8 cellular contexts compared by ENCODE assay signal in the genomic region with DNA sequence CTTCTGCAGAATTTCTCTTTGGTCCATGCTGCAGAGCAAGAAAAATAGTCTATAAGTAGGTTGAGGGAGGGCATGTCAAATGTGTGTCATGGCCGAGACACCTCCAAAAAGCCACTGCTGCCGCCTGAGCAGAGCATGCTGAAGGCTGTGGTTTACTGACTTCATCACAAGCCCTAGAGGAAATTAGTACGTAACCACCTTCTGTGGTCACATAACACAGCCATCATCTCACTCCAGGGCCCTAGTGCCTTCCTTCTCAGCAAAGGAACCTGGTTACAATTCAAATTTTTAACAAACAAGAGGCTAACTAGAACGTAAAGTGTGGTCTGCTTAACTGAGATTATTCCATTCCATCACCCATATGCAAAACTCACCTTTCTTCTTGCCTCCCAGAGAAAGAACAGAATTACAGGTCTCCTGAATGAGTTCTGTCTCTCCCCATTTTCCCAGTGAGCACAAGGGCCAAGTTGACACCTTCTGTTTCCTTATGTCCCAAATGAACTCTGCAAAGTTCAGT.
DNase-seq lines count a peak whose midpoint lies in the region; ATAC-seq and TF ChIP-seq lines count a peak whose summit lies in the region.

A gene (minus strand): TSS at position 116 of the 517 bp plus-strand sequence.

- H3K4me1 Mint-ChIP-seq in stimulated activated memory B cell treated with anti-CD40 and anti-IgM and Interleukin-4, amounts not matched to agents 10 μg/mL and 1 μg/mL and 100 μg/mL, for 72 hours = peaks cover 55% of the 10 kb centered on the region

- H3K27me3 Mint-ChIP-seq in stimulated activated memory B cell treated with anti-CD40 and anti-IgM and Interleukin-4, amounts not matched to agents 10 μg/mL and 1 μg/mL and 100 μg/mL, for 72 hours = no peaks in the 10 kb centered on the region

- in situ Hi-C loops in ACHN (cut with HindIII; ENCODE audit: low pct_ligation_motif_present, low pct_unique_long_range_greater_than_20kb, low sequenced_read_pairs) = no loop called here
- in situ Hi-C loops in astrocyte of the cerebellum (cut with HindIII; ENCODE audit: low sequenced_read_pairs) = no loop called here

- no peak for TF ChIP-seq CTCF in astrocyte of the cerebellum (IDR thresholded peaks at IDR 0.05; ENCODE audit: low read depth, low read length, missing control alignments)

- ATAC-seq in GM19328 (IDR thresholded peaks at IDR 0.05; ENCODE audit: unreplicated experiment) (peak; percentile 90), HG03432 (IDR thresholded peaks at IDR 0.05; ENCODE audit: unreplicated experiment) (peak; percentile 88)
- ATAC-seq in stimulated activated memory B cell treated with anti-CD40 and anti-IgM and Interleukin-4, amounts not matched to agents 10 μg/mL and 1 μg/mL and 100 μg/mL, for 72 hours = peak; percentile 98

- peak; percentile 32 for DNase-seq in ACHN
- DNase-seq in T-helper 9 cell = peak; percentile 65
- peak; percentile 40 for DNase-seq in astrocyte of the cerebellum (ENCODE audit: low read depth)
- peak; percentile 74 for DNase-seq in medulla oblongata (ENCODE audit: extremely low spot score)
- DNase-seq in NCI-H345 (lab: John Stamatoyannopoulos, UW) = no peak

- no peak within 1 kb of the TSS for H3K4me3 ChIP-seq in astrocyte of the cerebellum (ENCODE audit: low read depth, low read length)

- H3K4me3 Mint-ChIP-seq in stimulated activated memory B cell treated with anti-CD40 and anti-IgM and Interleukin-4, amounts not matched to agents 10 μg/mL and 1 μg/mL and 100 μg/mL, for 72 hours = peak within 1 kb of the TSS; percentile 75

- H3K36me3 Mint-ChIP-seq in stimulated activated memory B cell treated with anti-CD40 and anti-IgM and Interleukin-4, amounts not matched to agents 10 μg/mL and 1 μg/mL and 100 μg/mL, for 72 hours = no peaks in the 10 kb centered on the region

- no peaks in the 10 kb centered on the region for H3K9me3 Mint-ChIP-seq in stimulated activated memory B cell treated with anti-CD40 and anti-IgM and Interleukin-4, amounts not matched to agents 10 μg/mL and 1 μg/mL and 100 μg/mL, for 72 hours

- peak within 1 kb of the TSS; percentile 86 for H3K27ac Mint-ChIP-seq in stimulated activated memory B cell treated with anti-CD40 and anti-IgM and Interleukin-4, amounts not matched to agents 10 μg/mL and 1 μg/mL and 100 μg/mL, for 72 hours
